In genomic region chr19:739998-740715, GRCh38 we compare ENCODE assay signal across 2 cellular contexts.
TF ChIP-seq lines count a peak whose summit lies in the region.

No MANE protein-coding gene starts in this region.

TF ChIP-seq in IMR-90, 13 proteins besides CTCF, POLR2A, EP300 and RAD21 (continued from another document):
- no peak for TF ChIP-seq SMC3 (IDR thresholded peaks at IDR 0.05; ENCODE audit: low read depth, low read length)
TF ChIP-seq in IMR-90: peak in this region for 0.

TF ChIP-seq in liver, 16 proteins besides CTCF, POLR2A, EP300 and RAD21 (continued from another document):
- TF ChIP-seq REST (IDR thresholded peaks at IDR 0.05), result peak; percentile 92
